In the genomic region with DNA sequence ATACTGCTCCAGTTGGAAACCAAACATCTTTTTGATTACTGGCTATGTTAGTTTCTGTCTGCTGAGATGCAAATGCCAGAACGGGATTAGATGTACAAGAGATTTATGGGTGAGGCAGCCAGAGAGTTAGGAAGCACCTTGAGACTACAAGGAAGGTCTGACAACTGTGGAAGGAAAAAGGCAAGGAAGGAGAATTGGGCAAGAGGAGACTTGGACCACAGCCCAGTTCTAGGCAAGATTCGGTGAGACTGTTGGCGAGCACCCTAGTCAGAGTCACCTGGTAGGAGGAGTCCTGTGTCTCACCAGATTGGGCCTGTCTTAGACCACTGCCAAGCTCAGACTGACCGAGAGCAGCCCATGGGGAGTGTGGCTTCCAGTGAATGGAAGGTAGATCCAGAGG, we compare ENCODE assay signal across 30 cellular contexts.
"Had no signal": no experiment of that assay in that cellular context is flagged by ENCODE, and none has a peak within 500 bp of the region (broad histone marks: within the 10 kb centered on the region; RNA-seq: fewer than 3 reads in every experiment).

No MANE protein-coding gene starts in this region.

- H3K4me3 ChIP-seq: ascending aorta, body of pancreas, cardiac muscle cell had no signal

- H3K27ac ChIP-seq: ascending aorta, body of pancreas, cardiac muscle cell had no signal

- H3K36me3 ChIP-seq: ascending aorta, cardiac muscle cell had no signal

- ATAC-seq: activated CD8-positive, alpha-beta memory T cell treated with anti-CD3 and anti-CD28 coated beads, Interleukin-2, amount 10 ng/mL, durations not matched to agents 7 days and 5 days; activated naive CD4-positive, alpha-beta T cell treated with anti-CD3 and anti-CD28 coated beads, Interleukin-2, amount 50 U/mL, for 72 hours; activated naive CD8-positive, alpha-beta T cell treated with anti-CD3 and anti-CD28 coated beads, Interleukin-2, amount 50 U/mL, for 24 hours; body of pancreas; Panc1; T-helper 17 cell had no signal

- H3K4me1 Mint-ChIP-seq: activated CD4-positive, alpha-beta T cell treated with anti-CD3 and anti-CD28 coated beads, Interleukin-2, amount 10 ng/mL, durations not matched to agents 24 days and 14 days; activated CD8-positive, alpha-beta memory T cell treated with anti-CD3 and anti-CD28 coated beads, Interleukin-2, amount 10 ng/mL, durations not matched to agents 7 days and 5 days; activated naive CD8-positive, alpha-beta T cell treated with anti-CD3 and anti-CD28 coated beads, Interleukin-2, amount 50 U/mL, for 24 hours; T-helper 17 cell had no signal

- H3K9me3 Mint-ChIP-seq: activated B cell treated with CpG ODN at 0.5 μM for 24 hours; activated CD4-positive, alpha-beta T cell treated with anti-CD3 and anti-CD28 coated beads, Interleukin-2, amount 10 ng/mL, durations not matched to agents 24 days and 14 days; activated naive CD4-positive, alpha-beta T cell treated with anti-CD3 and anti-CD28 coated beads, Interleukin-2, amount 50 U/mL, for 72 hours; activated naive CD8-positive, alpha-beta T cell treated with anti-CD3 and anti-CD28 coated beads, Interleukin-2, amount 50 U/mL, for 24 hours; activated T-cell treated with anti-CD3 and anti-CD28 coated beads, Interleukin-2, amount 50 U/mL, for 24 hours; activated T-helper 1 cell treated with anti-CD3 and anti-CD28 coated beads, Interleukin-12 subunit alpha, Interleukin-12 subunit beta, Interleukin-2, Interleukin-4 antibody, amounts not matched to agents 30 ng/mL and 10 ng/mL and 1 ng/mL, durations not matched to agents 14 hours and 24 hours and 36 hours had no signal

- H3K27ac Mint-ChIP-seq: activated B cell treated with CpG ODN at 0.5 μM for 24 hours; activated CD4-positive, alpha-beta T cell treated with anti-CD3 and anti-CD28 coated beads, Interleukin-2, amount 10 ng/mL, durations not matched to agents 24 days and 14 days; activated CD8-positive, alpha-beta memory T cell treated with anti-CD3 and anti-CD28 coated beads, Interleukin-2, amount 10 ng/mL, durations not matched to agents 7 days and 5 days; activated naive CD4-positive, alpha-beta T cell treated with anti-CD3 and anti-CD28 coated beads, Interleukin-2, amount 50 U/mL, for 72 hours; activated naive CD8-positive, alpha-beta T cell treated with anti-CD3 and anti-CD28 coated beads, Interleukin-2, amount 50 U/mL, for 24 hours; activated T-cell treated with anti-CD3 and anti-CD28 coated beads, Interleukin-2, amount 50 U/mL, for 24 hours; activated T-helper 1 cell treated with anti-CD3 and anti-CD28 coated beads, Interleukin-12 subunit alpha, Interleukin-12 subunit beta, Interleukin-2, Interleukin-4 antibody, amounts not matched to agents 30 ng/mL and 10 ng/mL and 1 ng/mL, durations not matched to agents 14 hours and 24 hours and 36 hours; T-helper 17 cell had no signal

- H3K36me3 Mint-ChIP-seq: activated CD8-positive, alpha-beta memory T cell treated with anti-CD3 and anti-CD28 coated beads, Interleukin-2, amount 10 ng/mL, durations not matched to agents 7 days and 5 days; activated naive CD4-positive, alpha-beta T cell treated with anti-CD3 and anti-CD28 coated beads, Interleukin-2, amount 50 U/mL, for 72 hours had no signal

- H3K4me1 ChIP-seq: ascending aorta, body of pancreas had no signal

- H3K9me3 ChIP-seq: ascending aorta, body of pancreas had no signal

- H3K27me3 ChIP-seq: ascending aorta, body of pancreas, cardiac muscle cell had no signal

- DNase-seq: activated B cell treated with CpG ODN at 0.5 μM for 24 hours; activated CD4-positive, alpha-beta T cell treated with anti-CD3 and anti-CD28 coated beads for 1 hour; activated CD4-positive, alpha-beta T cell treated with anti-CD3 and anti-CD28 coated beads, Interleukin-2, amount 10 ng/mL, durations not matched to agents 24 days and 14 days; activated CD4-positive, alpha-beta T cell treated with anti-CD3 and anti-CD28 coated beads, Interleukin-2, amount 50 U/mL, for 48 hours; activated CD8-positive, alpha-beta memory T cell treated with anti-CD3 and anti-CD28 coated beads, Interleukin-2, amount 10 ng/mL, durations not matched to agents 7 days and 5 days; activated effector memory CD4-positive, alpha-beta T cell treated with Interleukin-2 at 50 U/mL for 16 hours; activated naive CD4-positive, alpha-beta T cell treated with Interleukin-2 at 50 U/mL for 16 hours; activated naive CD8-positive, alpha-beta T cell treated with anti-CD3 and anti-CD28 coated beads, Interleukin-2, amount 50 U/mL, for 24 hours; activated T-cell treated with anti-CD3 and anti-CD28 coated beads, Interleukin-2, amount 50 U/mL, for 24 hours; amniotic stem cell; body of pancreas; Kasumi-1; KBM-7; NCI-H1092; NCI-H1417; NCI-H2029; NCI-H2107; NCI-H2171 treated with DMSO at 0.1 percent for 48 hours; NCI-H226; NCI-H526; NCI-H774; OCI-M1; SIG-M5; T-helper 17 cell; T-helper 9 cell had no signal

- H3K4me3 Mint-ChIP-seq: activated B cell treated with CpG ODN at 0.5 μM for 24 hours; activated CD4-positive, alpha-beta T cell treated with anti-CD3 and anti-CD28 coated beads, Interleukin-2, amount 10 ng/mL, durations not matched to agents 24 days and 14 days; activated CD8-positive, alpha-beta memory T cell treated with anti-CD3 and anti-CD28 coated beads, Interleukin-2, amount 10 ng/mL, durations not matched to agents 7 days and 5 days; activated naive CD8-positive, alpha-beta T cell treated with anti-CD3 and anti-CD28 coated beads, Interleukin-2, amount 50 U/mL, for 24 hours; activated T-cell treated with anti-CD3 and anti-CD28 coated beads, Interleukin-2, amount 50 U/mL, for 24 hours; activated T-helper 1 cell treated with anti-CD3 and anti-CD28 coated beads, Interleukin-12 subunit alpha, Interleukin-12 subunit beta, Interleukin-2, Interleukin-4 antibody, amounts not matched to agents 30 ng/mL and 10 ng/mL and 1 ng/mL, durations not matched to agents 14 hours and 24 hours and 36 hours; T-helper 17 cell had no signal
